14 cellular contexts compared by ENCODE assay signal in genomic region chr14:36996133-36996856, GRCh38.
A peak's percentile ranks its signal among the peaks of the same experiment; 100 is the strongest.
DNase-seq lines count a peak whose midpoint lies in the region; ATAC-seq and TF ChIP-seq lines count a peak whose summit lies in the region.
"Had no signal": no experiment of that assay in that cellular context is flagged by ENCODE, and none has a peak within 500 bp of the region (broad histone marks: within the 10 kb centered on the region; RNA-seq: fewer than 3 reads in every experiment).

No MANE protein-coding gene starts in this region.

- H3K4me1 ChIP-seq in GM23248 (ENCODE audit: insufficient read depth): peaks cover 31% of the 10 kb centered on the region
- no peaks in the 10 kb centered on the region for H3K4me1 ChIP-seq in fibroblast of lung (ENCODE audit: control insufficient read depth, extremely low read depth, insufficient read depth, low read length)
- H3K4me1 ChIP-seq: lower lobe of right lung had no signal

- 27 to 28% methylated on average over 4 of the region's 4 CpGs for WGBS in GM23248 (ENCODE audit: low coverage in 1 of 2, low lambda C conversion rate in 2 of 2, missing lambda C conversion rate in 2 of 2), 2 experiments

- H2AFZ ChIP-seq in GM23248 (no peak overlapping the region), fibroblast of lung (ENCODE audit: low read length) (no peak overlapping the region)

- H3K36me3 ChIP-seq in GM23248 (ENCODE audit: low read depth): no peaks in the 10 kb centered on the region
- H3K36me3 ChIP-seq in fibroblast of lung (ENCODE audit: control insufficient read depth, insufficient read depth, low read length): no peaks in the 10 kb centered on the region
- H3K36me3 ChIP-seq: adrenal gland, lower lobe of right lung had no signal

- no peak for ATAC-seq in stimulated activated naive CD8-positive, alpha-beta T cell treated with anti-CD3 and anti-CD28 coated beads, Interleukin-15, Interleukin-2, amounts not matched to agents 100 U/mL and 50 U/mL, for 24 hours
- ATAC-seq in GM18868 (IDR thresholded peaks at IDR 0.05; ENCODE audit: unreplicated experiment): no peak
- ATAC-seq: lower lobe of right lung had no signal

- H3K4me2 ChIP-seq in GM23248 (ENCODE audit: unreplicated experiment) (peak overlapping the region; percentile 25), fibroblast of lung (ENCODE audit: extremely low read depth, insufficient read depth, low read length) (no peak overlapping the region)

- no peaks in the 10 kb centered on the region for H3K27me3 ChIP-seq in GM23248 (replicated peaks; ENCODE audit: insufficient read depth)
- no peaks in the 10 kb centered on the region for H3K27me3 ChIP-seq in fibroblast of lung (ENCODE audit: control insufficient read depth, insufficient read depth, low read length)
- H3K27me3 ChIP-seq: adrenal gland had no signal

- TF ChIP-seq CTCF in fibroblast of lung (conservative IDR thresholded peaks at IDR 0.05 in 1 of 2, IDR thresholded peaks at IDR 0.05 in 1 of 2; ENCODE audit: low read depth in 1 of 2, low read length in 2 of 2): no peak

- H3K9me2 ChIP-seq in GM23248 (ENCODE audit: insufficient read depth): no peaks in the 10 kb centered on the region

- no peak overlapping the region for H3K9ac ChIP-seq in GM23248
- H3K9ac ChIP-seq in fibroblast of lung (ENCODE audit: insufficient read depth, low read length): no peak overlapping the region

- peak; percentile 91 for DNase-seq in GM23248
- DNase-seq in RKO (ENCODE audit: low spot score): peak; percentile 76
- peak; percentile 38 to 81 for DNase-seq in fibroblast of lung (ENCODE audit: low read depth in 2 of 2)
- peak; percentile 30 for DNase-seq in stromal cell of bone marrow (ENCODE audit: low read depth)
- no peak for DNase-seq in stimulated activated naive CD8-positive, alpha-beta T cell treated with anti-CD3 and anti-CD28 coated beads, Interleukin-15, Interleukin-2, amounts not matched to agents 100 U/mL and 50 U/mL, for 24 hours
- no peak for DNase-seq in amygdala (lab: John Stamatoyannopoulos, UW)
- DNase-seq: activated B cell treated with CpG ODN at 0.5 μM for 24 hours, dorsolateral prefrontal cortex, head of caudate nucleus, lower lobe of right lung, MM.1S, small intestine had no signal

- H3K9me3 ChIP-seq in GM23248 (ENCODE audit: low read depth): no peaks in the 10 kb centered on the region
- H3K9me3 ChIP-seq in fibroblast of lung (ENCODE audit: control insufficient read depth, insufficient read depth, low read depth, low read length): no peaks in the 10 kb centered on the region
- H3K9me3 ChIP-seq: adrenal gland, lower lobe of right lung had no signal

- in situ Hi-C loops in GM23248 (cut with MboI): no loop called here

- H4K20me1 ChIP-seq in GM23248 (ENCODE audit: insufficient read depth): no peaks in the 10 kb centered on the region
- H4K20me1 ChIP-seq in fibroblast of lung (ENCODE audit: control insufficient read depth, extremely low read depth, insufficient read depth, low read length): no peaks in the 10 kb centered on the region

- no peak overlapping the region for H3K4me3 ChIP-seq in GM23248
- no peak overlapping the region for H3K4me3 ChIP-seq in fibroblast of lung (replicated peaks in 1 of 4; ENCODE audit: control extremely low read depth in 1 of 4, insufficient read depth in 1 of 4, low read depth in 3 of 4, low read length in 4 of 4)
- H3K4me3 ChIP-seq: adrenal gland, dorsolateral prefrontal cortex, lower lobe of right lung had no signal

- H3K79me2 ChIP-seq in GM23248 (ENCODE audit: insufficient read depth): no peaks in the 10 kb centered on the region
- no peaks in the 10 kb centered on the region for H3K79me2 ChIP-seq in fibroblast of lung (ENCODE audit: control insufficient read depth, insufficient read depth, low read length)

- no peak overlapping the region for H3K27ac ChIP-seq in GM23248
- H3K27ac ChIP-seq in fibroblast of lung (ENCODE audit: insufficient read depth, low read length): no peak overlapping the region
- H3K27ac ChIP-seq: adrenal gland, dorsolateral prefrontal cortex, lower lobe of right lung had no signal

- 0 out of 2 replicates have a peak, but pooled peaks cover 9% of the 10 kb centered on the region for H3F3A ChIP-seq in GM23248 (ENCODE audit: insufficient read depth)

Comparison
In these comparisons a context has a peak if more than half of its experiments do, and no peak if none do; other contexts are left out.
1. DNase-seq: peak in GM23248 (single experiment), RKO (single experiment), fibroblast of lung (2 of 2) and stromal cell of bone marrow (single experiment); none in stimulated activated naive CD8-positive, alpha-beta T cell treated with anti-CD3 and anti-CD28 coated beads, Interleukin-15, Interleukin-2, amounts not matched to agents 100 U/mL and 50 U/mL, for 24 hours (single experiment) and amygdala (0 of 56).